8 cellular contexts compared by ENCODE assay signal in the genomic region with DNA sequence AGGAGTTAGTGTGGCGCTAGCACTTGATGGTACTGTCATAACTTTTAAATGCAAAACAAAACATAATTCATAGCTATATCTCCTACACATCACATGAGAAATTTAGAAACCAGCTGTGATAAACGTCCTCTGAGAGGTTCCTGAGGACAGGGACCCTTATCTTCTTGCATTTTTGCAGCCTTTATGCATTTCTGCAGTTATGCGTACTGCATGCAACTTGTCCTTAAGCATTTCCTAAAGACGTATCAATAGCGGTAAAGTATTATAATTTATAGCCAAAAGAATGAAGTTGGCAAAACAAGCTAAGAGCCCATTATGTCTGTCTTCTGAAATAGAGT. TPM values are rescaled to one million over a fixed set of nuclear protein-coding genes. Genes with fewer than 3 reads are reported as not detected.
DNase-seq lines count a peak whose midpoint lies in the region; ATAC-seq, FAIRE-seq and TF ChIP-seq lines count a peak whose summit lies in the region.

No MANE protein-coding gene starts in this region.

- H3K27ac ChIP-seq in ACC112 (ENCODE audit: low read depth, low read length), result peak overlapping the region; percentile 78

- H3K4me1 Mint-ChIP-seq in IgD-negative memory B cell (peaks cover 12 to 33% (median 24%) of the 10 kb centered on the region in 3 donors), chondrocyte (ENCODE audit: low read depth) (peaks cover 34% of the 10 kb centered on the region), naive B cell (peaks cover 12 to 18% (median 16%) of the 10 kb centered on the region in 3 donors)

- no peak for DNase-seq in chondrocyte (ENCODE audit: low spot score)
- DNase-seq in naive B cell, result no peak
- no peak for DNase-seq in Ammon's horn (ENCODE audit: low spot score)
- no peak for DNase-seq in RKO (ENCODE audit: low spot score)
- DNase-seq in HTR-8/SVneo (ENCODE audit: insufficient read length, low spot score), result no peak

- H2AFZ ChIP-seq in ACC112 (ENCODE audit: low read length, unreplicated experiment), result peak overlapping the region; percentile 43

- H3K36me3 Mint-ChIP-seq in IgD-negative memory B cell (no peaks in the 10 kb centered on the region), chondrocyte (ENCODE audit: low read depth) (no peaks in the 10 kb centered on the region), naive B cell (no peaks in the 10 kb centered on the region)

- peaks cover 60% of the 10 kb centered on the region for H3K79me2 ChIP-seq in ACC112 (ENCODE audit: control insufficient read depth, insufficient read depth, low read length, unreplicated experiment)

- H3K36me3 ChIP-seq in ACC112 (ENCODE audit: insufficient read depth, low read length), result no peaks in the 10 kb centered on the region

- peaks cover 7% of the 10 kb centered on the region for H3K4me1 ChIP-seq in ACC112 (ENCODE audit: control insufficient read depth, insufficient read depth, low read length, unreplicated experiment)

- no peak for FAIRE-seq in HTR-8/SVneo (lab: Jason Lieb, UNC)

- H3K4me3 Mint-ChIP-seq in IgD-negative memory B cell (peak overlapping the region; percentile 90 to 95 (median 95)), chondrocyte (ENCODE audit: unreplicated experiment) (peak overlapping the region; percentile 72), naive B cell (peak overlapping the region; percentile 86 to 93 (median 90))

- H3K27me3 ChIP-seq in ACC112 (ENCODE audit: insufficient read depth, low read length), result 0 out of 2 replicates have a peak, but pooled peaks cover under 1% of the 10 kb centered on the region

- H3K9me3 Mint-ChIP-seq in IgD-negative memory B cell (no peaks in the 10 kb centered on the region), chondrocyte (ENCODE audit: low read depth) (no peaks in the 10 kb centered on the region), naive B cell (no peaks in the 10 kb centered on the region)

- no peak for TF ChIP-seq CTCF in chondrocyte (IDR thresholded peaks at IDR 0.05)

- H3K27ac Mint-ChIP-seq in IgD-negative memory B cell (peak overlapping the region in 2 of 3 donors; percentile 52 to 89), chondrocyte (ENCODE audit: unreplicated experiment) (peak overlapping the region; percentile 86), naive B cell (peak overlapping the region; percentile 20 to 87 (median 46))

- no peak for ATAC-seq in naive B cell (ENCODE audit: low read depth in 2 of 2)
- no peak for ATAC-seq in HG03025 (IDR thresholded peaks at IDR 0.05; ENCODE audit: low FRiP score, unreplicated experiment)

- H3K27me3 Mint-ChIP-seq in IgD-negative memory B cell (peaks cover 3% of the 10 kb centered on the region), chondrocyte (ENCODE audit: low read depth) (no peaks in the 10 kb centered on the region), naive B cell (peaks cover 4 to 7% (median 7%) of the 10 kb centered on the region in 3 donors)

- H3K4me3 ChIP-seq in ACC112 (ENCODE audit: low read depth, low read length), result peak overlapping the region; percentile 80

RNA-seq across cellular contexts. Expression of gene NAPB, which starts 1.7 kb away (rescaled TPM):
- polyA plus RNA-seq in IgD-negative memory B cell (5.8 TPM), naive B cell (ENCODE audit: low read depth in 6 of 6) (1 to 10 TPM; 4.1 to 8.3 (median 6.3) TPM)
- 7.5 to 10.6 TPM (median 8.1 TPM) in 3 replicates for total RNA-seq in chondrocyte

RNA-seq across cellular contexts. Expression of gene CSTL1, which starts 19.9 kb away (rescaled TPM):
- polyA plus RNA-seq in IgD-negative memory B cell (not detected), naive B cell (ENCODE audit: low read depth in 6 of 6) (not detected)
- not detected in 3 replicates for total RNA-seq in chondrocyte

RNA-seq across cellular contexts. Expression of gene CST11, which starts 33.0 kb away (rescaled TPM):
- polyA plus RNA-seq in IgD-negative memory B cell, result not detected
- total RNA-seq in chondrocyte, result not detected in 3 replicates
- not detected for polyA plus RNA-seq in naive B cell (ENCODE audit: low read depth in 6 of 6)

RNA-seq across cellular contexts. Expression of gene GZF1, which starts 57.6 kb away (rescaled TPM):
- polyA plus RNA-seq in IgD-negative memory B cell, result 5.9 TPM
- 10.7 to 14.6 TPM (median 11.4 TPM) in 3 replicates for total RNA-seq in chondrocyte
- polyA plus RNA-seq in naive B cell (ENCODE audit: low read depth in 6 of 6), result 1 to 10 TPM in 5 of 6 donors, not detected in 1; 2.3 to 3.5 (median 3.1) TPM
